ENCODE assay signal across 13 cellular contexts in the genomic region with DNA sequence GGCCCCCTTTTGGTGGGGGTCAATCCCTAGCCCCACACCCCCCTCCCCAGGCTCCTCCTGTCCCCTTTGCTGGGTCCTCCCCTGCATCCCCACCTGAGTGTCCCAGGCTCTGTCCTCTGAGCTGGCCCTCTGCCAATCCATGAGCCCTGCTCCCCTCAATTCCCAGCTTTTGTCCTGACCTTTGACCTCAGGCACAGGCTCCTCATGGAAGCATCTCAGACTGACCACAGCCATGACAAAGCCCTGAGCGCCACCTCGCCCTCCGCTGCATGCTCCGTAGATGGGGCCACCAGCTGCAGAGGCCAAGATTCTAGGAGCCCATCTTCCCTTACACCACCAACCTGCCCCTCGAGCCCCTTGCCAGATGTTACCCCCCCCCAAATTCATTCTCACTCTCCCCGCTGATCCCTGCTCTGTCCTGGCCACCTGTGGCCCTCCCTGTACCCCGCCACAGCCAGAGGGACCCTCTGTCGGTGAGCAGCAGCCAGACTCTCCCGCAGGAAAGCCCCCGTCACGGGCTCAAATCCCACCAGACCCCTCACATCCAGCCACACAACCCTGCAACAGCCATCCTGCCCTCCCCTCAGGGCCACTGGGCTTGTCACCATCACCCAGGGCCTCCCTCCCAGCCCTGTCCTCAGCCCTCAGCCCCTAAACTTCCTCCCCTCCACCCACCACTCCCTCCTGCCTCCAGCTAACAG.
DNase-seq lines count a peak whose midpoint lies in the region; ATAC-seq, FAIRE-seq and TF ChIP-seq lines count a peak whose summit lies in the region.
"Had no signal": no experiment of that assay in that cellular context is flagged by ENCODE, and none has a peak within 500 bp of the region (broad histone marks: within the 10 kb centered on the region; RNA-seq: fewer than 3 reads in every experiment).

No MANE protein-coding gene starts in this region.

- H3K9me3 Mint-ChIP-seq in naive thymus-derived CD8-positive, alpha-beta T cell, result no peaks in the 10 kb centered on the region
- H3K9me3 Mint-ChIP-seq: CD14-positive monocyte had no signal

- H3K9me3 ChIP-seq in DND-41 (ENCODE audit: insufficient read depth, low read length, severe bottlenecking) (no peaks in the 10 kb centered on the region), H1 (ENCODE audit: insufficient read depth in 2 of 2, low read depth in 1 of 2, low read length in 1 of 2) (no peaks in the 10 kb centered on the region), testis (no peaks in the 10 kb centered on the region)

- H3K27ac Mint-ChIP-seq in naive thymus-derived CD8-positive, alpha-beta T cell, result no peak overlapping the region

- no peak for FAIRE-seq in H1 (lab: Jason Lieb, UNC)
- FAIRE-seq: GM19239, HTR-8/SVneo had no signal

- CTCF ChIA-PET in H1 (lab: Charles Lee; ENCODE audit: partially characterized antibody), result interaction anchor here (0.7 to 3.4 kb wide), 44 partner anchors 9 to 535 kb away, joined by 3 to 55 read pairs (median 4); no protein-coding TSS in a partner anchor

- H3K36me3 Mint-ChIP-seq in naive thymus-derived CD8-positive, alpha-beta T cell, result peaks cover 0 to 2% (median 0%) of the 10 kb centered on the region in 3 donors

- no peak overlapping the region for H3K4me3 Mint-ChIP-seq in naive thymus-derived CD8-positive, alpha-beta T cell
- H3K4me3 Mint-ChIP-seq: CD14-positive monocyte had no signal

- H2AK5ac ChIP-seq in H1 (ENCODE audit: low read depth, low read length), result no peak overlapping the region

- H3K4me2 ChIP-seq in DND-41 (ENCODE audit: insufficient read depth, low read length) (no peak overlapping the region), H1 (ENCODE audit: insufficient read depth in 1 of 2, low read depth in 2 of 2, low read length in 2 of 2) (no peak overlapping the region; a peak in 1 of 4 replicates)

- H2BK120ac ChIP-seq in H1 (replicated peaks; ENCODE audit: low read depth, low read length), result no peak overlapping the region

- peaks cover 0 to 2% (median under 1%) of the 10 kb centered on the region in 4 donors for H3K4me1 Mint-ChIP-seq in naive thymus-derived CD8-positive, alpha-beta T cell

- 0 out of 2 replicates have a peak overlapping the region, but pooled peaks have one; percentile 40 for H4K8ac ChIP-seq in H1 (ENCODE audit: extremely low read depth, insufficient read depth, low read length)

- H2AFZ ChIP-seq in DND-41 (ENCODE audit: low read depth, low read length) (no peak overlapping the region), H1 (ENCODE audit: low read length) (no peak overlapping the region; the same call in 1 of the 2 replicates)

- no peak overlapping the region for H3K56ac ChIP-seq in H1 (replicated peaks; ENCODE audit: insufficient read length, low read depth, low read length)

- intact Hi-C loops in sciatic nerve (cut with DNase I) (no loop called here), testis (cut with DNase I; ENCODE audit: low total_unique reads) (loop anchor here (10.0 kb wide), 1 partner anchor 435 kb away; no protein-coding TSS in a partner anchor)

- H3K18ac ChIP-seq in H1 (ENCODE audit: extremely low read depth, low read length), result no peak overlapping the region

- POLR2A ChIA-PET in H1 (lab: Charles Lee; ENCODE audit: partially characterized antibody), result no interaction called here
- POLR2A ChIA-PET in naive thymus-derived CD8-positive, alpha-beta T cell (lab: Charles Lee), result no interaction called here

- no peak overlapping the region for H4K5ac ChIP-seq in H1 (ENCODE audit: insufficient read length, low read depth, low read length)

- TF ChIP-seq POLR2A in H1 (IDR thresholded peaks at IDR 0.05; ENCODE audit: control extremely low read depth in 1 of 2, low read depth in 2 of 2, low read length in 2 of 2) (no peak), testis (IDR thresholded peaks at IDR 0.05) (no peak)

- H3K27me3 ChIP-seq in DND-41 (ENCODE audit: insufficient read depth, low read length, poor library complexity) (no peaks in the 10 kb centered on the region), H7 (ENCODE audit: control insufficient read depth, insufficient read depth, low read length) (no peaks in the 10 kb centered on the region), H1 (replicated peaks in 1 of 4; ENCODE audit: control insufficient read depth in 3 of 4, extremely low read depth in 1 of 4, insufficient read depth in 3 of 4, low read length in 3 of 4) (no peaks in the 10 kb centered on the region), testis (no peaks in the 10 kb centered on the region)

- H3K4me3 ChIP-seq in DND-41 (ENCODE audit: low read depth in 1 of 2, low read length in 2 of 2), result no peak overlapping the region
- H3K4me3 ChIP-seq in H7 (ENCODE audit: insufficient read depth, low read depth, low read length), result no peak overlapping the region
- H3K4me3 ChIP-seq in H1 (ENCODE audit: extremely low read depth in 1 of 4, insufficient read depth in 2 of 4, low read depth in 3 of 4, low read length in 4 of 4), result no peak overlapping the region
- H3K4me3 ChIP-seq in testis, result no peak overlapping the region

- TF ChIP-seq RAD21 in H1 (IDR thresholded peaks at IDR 0.05 in 1 of 2, conservative IDR thresholded peaks at IDR 0.05 in 1 of 2; ENCODE audit: low read depth in 2 of 2, low read length in 2 of 2), result no peak

- no peak overlapping the region for H3K14ac ChIP-seq in H1 (ENCODE audit: insufficient read length)

- H3K23me2 ChIP-seq in H1 (ENCODE audit: low read depth, low read length), result no peaks in the 10 kb centered on the region

- H3K4me1 ChIP-seq in DND-41 (ENCODE audit: insufficient read depth, low read length) (no peaks in the 10 kb centered on the region), H1 (replicated peaks in 1 of 4; ENCODE audit: control insufficient read depth in 3 of 4, insufficient read depth in 4 of 4, low read length in 3 of 4) (peaks cover 0 to 4% (median 0%) of the 10 kb centered on the region in 4 experiments; a peak in 3 of 7 replicates), testis (no peaks in the 10 kb centered on the region)

- H2BK5ac ChIP-seq in H1 (ENCODE audit: low read depth, low read length), result no peak overlapping the region

- no peaks in the 10 kb centered on the region for H3K79me2 ChIP-seq in DND-41 (ENCODE audit: insufficient read depth, low read length)
- no peaks in the 10 kb centered on the region for H3K79me2 ChIP-seq in H1 (ENCODE audit: control insufficient read depth in 1 of 2, insufficient read depth in 2 of 2, low read length in 2 of 2)

- H3K27ac ChIP-seq in DND-41 (ENCODE audit: low read length) (no peak overlapping the region), H1 (ENCODE audit: low read depth, low read length) (no peak overlapping the region), testis (no peak overlapping the region)
- H3K27ac ChIP-seq: HL-60 had no signal

- no peak overlapping the region for H3K4ac ChIP-seq in H1 (replicated peaks; ENCODE audit: insufficient read length, low read depth, low read length)

- no peak for TF ChIP-seq CTCF in DND-41 (IDR thresholded peaks at IDR 0.05; ENCODE audit: borderline replicate concordance, extremely low read depth, low read length, poor library complexity, severe bottlenecking)
- no peak for TF ChIP-seq CTCF in H1 (IDR thresholded peaks at IDR 0.05; ENCODE audit: control extremely low read depth in 1 of 3, insufficient read depth in 1 of 3, low read depth in 1 of 3, low read length in 3 of 3)
- TF ChIP-seq CTCF in testis (IDR thresholded peaks at IDR 0.05), result no peak

- H3K9ac ChIP-seq in DND-41 (ENCODE audit: low read depth, low read length) (no peak overlapping the region), H1 (replicated peaks in 1 of 4; ENCODE audit: extremely low read depth in 1 of 4, low read depth in 3 of 4, low read length in 3 of 4) (no peak overlapping the region)

- no peak overlapping the region for H2BK20ac ChIP-seq in H1 (ENCODE audit: low read length)

- 94% methylated on average over 11 of the region's 11 CpGs; no CpG with 5 or more reads in 1 of the 2 experiments for WGBS in H1 (ENCODE audit: extremely low coverage in 1 of 2, insufficient coverage in 1 of 2, insufficient read length in 1 of 2, insufficient replicate concordance in 2 of 2, low coverage in 1 of 2, low lambda C conversion rate in 2 of 2, missing lambda C conversion rate in 1 of 2), 2 experiments
- WGBS in testis, 2 donors, result 90 to 97% methylated on average over 11 of the region's 11 CpGs

- H3K27me3 Mint-ChIP-seq in naive thymus-derived CD8-positive, alpha-beta T cell, result no peaks in the 10 kb centered on the region

- H3K79me1 ChIP-seq in H1 (ENCODE audit: low read depth, low read length), result no peaks in the 10 kb centered on the region

- no peak overlapping the region for H4K91ac ChIP-seq in H1 (replicated peaks; ENCODE audit: insufficient read length, low read length)

- 0 out of 2 replicates have a peak, but pooled peaks cover 5% of the 10 kb centered on the region for H3K36me3 ChIP-seq in DND-41 (ENCODE audit: insufficient read depth, low read length)
- no peaks in the 10 kb centered on the region for H3K36me3 ChIP-seq in H7 (replicated peaks; ENCODE audit: control insufficient read depth, insufficient read depth, low read length)
- H3K36me3 ChIP-seq in H1 (ENCODE audit: control insufficient read depth in 2 of 4, insufficient read depth in 4 of 4, low read length in 3 of 4), result no peaks in the 10 kb centered on the region
- H3K36me3 ChIP-seq in testis (ENCODE audit: low read depth, missing control alignments), result no peaks in the 10 kb centered on the region

- H4K20me1 ChIP-seq in DND-41 (ENCODE audit: insufficient read depth, low read length) (no peaks in the 10 kb centered on the region), H1 (replicated peaks in 1 of 2; ENCODE audit: control insufficient read depth in 1 of 2, insufficient read depth in 2 of 2, low read length in 2 of 2) (no peaks in the 10 kb centered on the region)

- H2BK15ac ChIP-seq in H1 (ENCODE audit: low read length), result no peak overlapping the region

- no peak overlapping the region; the same call in 1 of the 2 replicates for H2BK12ac ChIP-seq in H1 (ENCODE audit: low read depth, low read length)

- no peak for DNase-seq in DND-41
- DNase-seq in H7, result peak; percentile 33
- no peak for DNase-seq in H1 (ENCODE audit: low read depth in 1 of 2, low spot score in 2 of 2)
- DNase-seq in sciatic nerve (ENCODE audit: low spot score), result peak; percentile 49
- no peak for DNase-seq in NCI-H2196 treated with DMSO at 0.1 percent for 48 hours (lab: John Stamatoyannopoulos, UW; ENCODE audit: unreplicated experiment)
- no peak for DNase-seq in naive thymus-derived CD8-positive, alpha-beta T cell
- DNase-seq in testis, result no peak
- DNase-seq: NCI-H187 treated with DMSO at 0.1 percent for 48 hours, SIG-M5 had no signal

- no peak for TF ChIP-seq EP300 in H1 (IDR thresholded peaks at IDR 0.05; ENCODE audit: borderline replicate concordance in 1 of 2, low read depth in 2 of 2, low read length in 2 of 2)

- 0 out of 3 replicates have a peak, but pooled peaks have one; percentile 4 for ATAC-seq in DND-41 (ENCODE audit: insufficient read depth, low read depth)
- no peak for ATAC-seq in sciatic nerve
- no peak for ATAC-seq in naive thymus-derived CD8-positive, alpha-beta T cell

- H3K23ac ChIP-seq in H1 (ENCODE audit: insufficient read length), result no peak overlapping the region

TF ChIP-seq in H1, 55 proteins besides CTCF, POLR2A, EP300 and RAD21:
- TF ChIP-seq CHD1 (IDR thresholded peaks at IDR 0.05; ENCODE audit: low read depth, low read length), result no peak

Comparison
In these comparisons a context has a peak if more than half of its experiments do, and no peak if none do; other contexts are left out.
1. DNase-seq: peak in H7 (single experiment) and sciatic nerve (single experiment); none in DND-41 (single experiment), H1 (0 of 2), NCI-H2196 treated with DMSO at 0.1 percent for 48 hours (single experiment), naive thymus-derived CD8-positive, alpha-beta T cell (0 of 10) and testis (single experiment).